Comparison of ENCODE assay signal across 20 cellular contexts in the genomic region with DNA sequence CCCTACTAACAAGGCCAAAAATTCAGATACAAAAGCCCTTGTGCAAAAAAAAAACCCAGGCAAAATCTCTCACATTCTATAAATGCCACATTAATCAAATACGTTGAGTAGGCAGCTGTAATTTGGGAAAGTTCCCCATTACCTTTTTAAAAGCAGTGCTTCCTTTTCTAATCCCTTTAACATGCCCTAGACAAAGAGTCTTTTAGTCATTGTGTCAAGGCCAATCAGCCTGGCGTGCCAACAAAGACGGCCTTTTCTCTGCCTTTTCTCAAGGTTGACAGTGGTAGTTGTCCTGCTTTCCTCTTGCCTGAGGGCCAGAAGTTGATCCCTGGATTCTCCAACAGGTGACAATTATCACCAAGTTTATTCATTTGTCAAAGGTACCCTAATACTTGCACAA.
DNase-seq lines count a peak whose midpoint lies in the region; ATAC-seq and TF ChIP-seq lines count a peak whose summit lies in the region.
"Had no signal": no experiment of that assay in that cellular context is flagged by ENCODE, and none has a peak within 500 bp of the region (broad histone marks: within the 10 kb centered on the region; RNA-seq: fewer than 3 reads in every experiment).

No MANE protein-coding gene starts in this region.

- H2AK5ac ChIP-seq in neuronal stem cell (ENCODE audit: low read depth, low read length): no peak overlapping the region

- no peak overlapping the region for H3K14ac ChIP-seq in neuronal stem cell (ENCODE audit: low read length)

- H2BK15ac ChIP-seq in neuronal stem cell (ENCODE audit: low read length): no peak overlapping the region

- H3K27ac Mint-ChIP-seq in GM23338: no peak overlapping the region
- H3K27ac Mint-ChIP-seq in natural killer cell: no peak overlapping the region
- H3K27ac Mint-ChIP-seq: CD4-positive, CD25-positive, alpha-beta regulatory T cell had no signal

- intact Hi-C loops in A673 (cut with micrococcal nuclease; ENCODE audit: unreplicated experiment) (no loop called here), body of pancreas (cut with DNase I) (no loop called here), natural killer cell (cut with micrococcal nuclease) (no loop called here)

- no peak overlapping the region for H4K91ac ChIP-seq in neuronal stem cell (ENCODE audit: low read depth, low read length, poor library complexity)

- no peak overlapping the region for H2BK12ac ChIP-seq in neuronal stem cell (ENCODE audit: low read length)

- no peaks in the 10 kb centered on the region for H3K36me3 ChIP-seq in A673 (ENCODE audit: insufficient read depth, low read length, poor library complexity, severe bottlenecking)
- H3K36me3 ChIP-seq in GM23338 (ENCODE audit: insufficient read depth): no peaks in the 10 kb centered on the region
- H3K36me3 ChIP-seq in body of pancreas (replicated peaks in 1 of 2; ENCODE audit: insufficient read depth in 1 of 2, low read depth in 2 of 2): no peaks in the 10 kb centered on the region
- no peaks in the 10 kb centered on the region for H3K36me3 ChIP-seq in neuronal stem cell (replicated peaks in 1 of 2; ENCODE audit: control insufficient read depth in 2 of 2, insufficient read depth in 2 of 2, low read length in 2 of 2)

- no peaks in the 10 kb centered on the region for H3K9me2 ChIP-seq in GM23338 (ENCODE audit: insufficient read depth)

- H3K4me3 ChIP-seq in A673 (ENCODE audit: low read depth, low read length, poor library complexity, severe bottlenecking) (no peak overlapping the region), GM23338 (no peak overlapping the region), body of pancreas (no peak overlapping the region), neuronal stem cell (ENCODE audit: low read length in 2 of 2) (no peak overlapping the region)

- no peak overlapping the region for H2BK5ac ChIP-seq in neuronal stem cell (ENCODE audit: low read length)

- ATAC-seq in GM23338 (peak; percentile 40; the same call in 2 of the 3 replicates), body of pancreas (peak; percentile 62), natural killer cell (no peak), HG02642 (IDR thresholded peaks at IDR 0.05; ENCODE audit: poor library complexity, unreplicated experiment) (no peak)
- ATAC-seq: Panc1, Right ventricle myocardium inferior had no signal

- no peaks in the 10 kb centered on the region for H3F3A ChIP-seq in GM23338 (replicated peaks; ENCODE audit: low read depth)

- H3K27me3 ChIP-seq in A673 (replicated peaks; ENCODE audit: insufficient read depth, low read depth, low read length, poor library complexity): no peaks in the 10 kb centered on the region
- H3K27me3 ChIP-seq in GM23338 (ENCODE audit: insufficient read depth): no peaks in the 10 kb centered on the region
- no peaks in the 10 kb centered on the region for H3K27me3 ChIP-seq in body of pancreas
- peaks cover 0 to 16% (median 4%) of the 10 kb centered on the region in 3 experiments for H3K27me3 ChIP-seq in neuronal stem cell (ENCODE audit: control insufficient read depth in 3 of 3, insufficient read depth in 3 of 3, low read depth in 1 of 3, low read length in 3 of 3)

- TF ChIP-seq POLR2A in body of pancreas (IDR thresholded peaks at IDR 0.05): no peak

- H2BK120ac ChIP-seq in neuronal stem cell (ENCODE audit: low read depth, low read length): no peak overlapping the region

- DNase-seq in A673 (ENCODE audit: low spot score) (peak; percentile 30), GM23338 (ENCODE audit: low spot score) (no peak), body of pancreas (peak in 2 of 4 donors; percentile 15 to 21), neuronal stem cell (ENCODE audit: low spot score) (peak; percentile 9), RWPE1 (ENCODE audit: low spot score) (no peak), natural killer cell (no peak)
- DNase-seq in NK-92 treated with Interleukin-12 subunit alpha and Interleukin-12 subunit beta, amount 100 ng/mL, for 24 hours (lab: John Stamatoyannopoulos, UW): no peak
- DNase-seq: ACHN; AML-193; Calu3; CD4-positive, CD25-positive, alpha-beta regulatory T cell; DMS53; H7; Kasumi-1; NCI-H1417; NCI-H187 treated with DMSO at 0.1 percent for 48 hours; NCI-H510A treated with DMSO at 0.1 percent for 48 hours had no signal

- no peaks in the 10 kb centered on the region for H3K4me1 Mint-ChIP-seq in GM23338
- H3K4me1 Mint-ChIP-seq in natural killer cell: no peaks in the 10 kb centered on the region
- H3K4me1 Mint-ChIP-seq: CD4-positive, CD25-positive, alpha-beta regulatory T cell had no signal

- H3K18ac ChIP-seq in neuronal stem cell (ENCODE audit: low read length): no peak overlapping the region

- H2AFZ ChIP-seq in GM23338: peak overlapping the region; percentile 1; the same call in 1 of the 2 replicates
- no peak overlapping the region for H2AFZ ChIP-seq in neuronal stem cell (ENCODE audit: low read length)

- H4K8ac ChIP-seq in neuronal stem cell (ENCODE audit: low read depth, low read length): no peak overlapping the region

- 42 to 50% methylated on average over 3 of the region's 3 CpGs for WGBS in body of pancreas, 2 donors
- no CpG with 5 or more reads among the region's 3 CpGs for WGBS in neuronal stem cell (ENCODE audit: extremely low coverage in 2 of 2, insufficient read length in 2 of 2, insufficient replicate concordance in 1 of 2), 2 donors

- H3K4me2 ChIP-seq in GM23338 (no peak overlapping the region), neuronal stem cell (ENCODE audit: insufficient read depth, low read length, poor library complexity, severe bottlenecking) (no peak overlapping the region)

- H3K27me3 Mint-ChIP-seq in GM23338 (ENCODE audit: insufficient read depth, low read depth, poor library complexity): peaks cover 6% of the 10 kb centered on the region
- peaks cover 9 to 11% of the 10 kb centered on the region in 2 donors for H3K27me3 Mint-ChIP-seq in natural killer cell (ENCODE audit: low read depth in 2 of 2)

- no peak overlapping the region for H3K23ac ChIP-seq in neuronal stem cell (ENCODE audit: low read depth, low read length, poor library complexity)

- POLR2A ChIA-PET in A673 (lab: Charles Lee; ENCODE audit: low non-redundant PET): interaction anchor here (0.6 kb wide), 1 partner anchor 18 kb away, joined by 11 read pairs; no protein-coding TSS in a partner anchor
- POLR2A ChIA-PET in RWPE1 (lab: Yijun Ruan, JAX; ENCODE audit: low non-redundant PET): no interaction called here

- no peak overlapping the region for H3K9ac ChIP-seq in neuronal stem cell (ENCODE audit: low read depth, low read length, poor library complexity)

- H3K79me2 ChIP-seq in GM23338 (replicated peaks; ENCODE audit: insufficient read depth): no peaks in the 10 kb centered on the region

- H3K4ac ChIP-seq in neuronal stem cell (ENCODE audit: low read length): no peak overlapping the region

- CTCF ChIA-PET in A673 (lab: Charles Lee): no interaction called here
- CTCF ChIA-PET in RWPE1 (lab: Yijun Ruan, JAX): interaction anchor here (0.6 kb wide), 1 partner anchor 578 kb away, joined by 4 read pairs; no protein-coding TSS in a partner anchor

- H3K27ac ChIP-seq in A673 (ENCODE audit: low read depth, low read length, poor library complexity, severe bottlenecking): no peak overlapping the region
- H3K27ac ChIP-seq in GM23338 (ENCODE audit: low read depth): no peak overlapping the region
- peak overlapping the region in 3 of 4 donors; percentile 45 to 64 (median 53) for H3K27ac ChIP-seq in body of pancreas
- no peak overlapping the region for H3K27ac ChIP-seq in neuronal stem cell (replicated peaks; ENCODE audit: low read length)
- no peak overlapping the region for H3K27ac ChIP-seq in RWPE1

- BruUV-seq in A673 (replicated peaks; lab: Mats Ljungman, UMichigan): no TSS peak

- H3K4me3 Mint-ChIP-seq in GM23338: no peak overlapping the region
- no peak overlapping the region for H3K4me3 Mint-ChIP-seq in natural killer cell

- H3K36me3 Mint-ChIP-seq in GM23338 (ENCODE audit: low read depth) (no peaks in the 10 kb centered on the region), natural killer cell (no peaks in the 10 kb centered on the region)
- H3K36me3 Mint-ChIP-seq: CD4-positive, CD25-positive, alpha-beta regulatory T cell had no signal

- no peaks in the 10 kb centered on the region for H3K9me3 ChIP-seq in A673 (ENCODE audit: low read depth, low read length, poor library complexity, severe bottlenecking)
- no peaks in the 10 kb centered on the region for H3K9me3 ChIP-seq in body of pancreas
- no peaks in the 10 kb centered on the region for H3K9me3 ChIP-seq in neuronal stem cell (replicated peaks in 1 of 2; ENCODE audit: control insufficient read depth in 2 of 2, insufficient read depth in 1 of 2, low read depth in 1 of 2, low read length in 2 of 2)

- TF ChIP-seq CTCF in A673 (conservative IDR thresholded peaks at IDR 0.05; ENCODE audit: low read depth, low read length) (no peak), GM23338 (conservative IDR thresholded peaks at IDR 0.05; ENCODE audit: low read depth in 2 of 2) (no peak), body of pancreas (IDR thresholded peaks at IDR 0.05) (no peak), RWPE1 (conservative IDR thresholded peaks at IDR 0.05; ENCODE audit: low read depth) (no peak), natural killer cell (IDR thresholded peaks at IDR 0.05) (no peak)

- H3K9me3 Mint-ChIP-seq in GM23338 (no peaks in the 10 kb centered on the region), natural killer cell (no peaks in the 10 kb centered on the region)
- H3K9me3 Mint-ChIP-seq: CD4-positive, CD25-positive, alpha-beta regulatory T cell had no signal

- H3K4me1 ChIP-seq in A673 (ENCODE audit: insufficient read depth, low read length, poor library complexity, severe bottlenecking): peaks cover 18% of the 10 kb centered on the region
- no peaks in the 10 kb centered on the region for H3K4me1 ChIP-seq in GM23338 (ENCODE audit: insufficient read depth)
- peaks cover 11% of the 10 kb centered on the region for H3K4me1 ChIP-seq in body of pancreas
- H3K4me1 ChIP-seq in neuronal stem cell (ENCODE audit: control insufficient read depth in 2 of 2, insufficient read depth in 1 of 2, low read depth in 1 of 2, low read length in 2 of 2): no peaks in the 10 kb centered on the region

- no peaks in the 10 kb centered on the region for H3K79me1 ChIP-seq in neuronal stem cell (ENCODE audit: low read depth, low read length)

- H4K20me1 ChIP-seq in GM23338 (replicated peaks; ENCODE audit: insufficient read depth): no peaks in the 10 kb centered on the region

TF ChIP-seq in GM23338, 12 proteins besides CTCF, POLR2A, EP300 and RAD21 (continues in another document):
- TF ChIP-seq, protein P1, sequence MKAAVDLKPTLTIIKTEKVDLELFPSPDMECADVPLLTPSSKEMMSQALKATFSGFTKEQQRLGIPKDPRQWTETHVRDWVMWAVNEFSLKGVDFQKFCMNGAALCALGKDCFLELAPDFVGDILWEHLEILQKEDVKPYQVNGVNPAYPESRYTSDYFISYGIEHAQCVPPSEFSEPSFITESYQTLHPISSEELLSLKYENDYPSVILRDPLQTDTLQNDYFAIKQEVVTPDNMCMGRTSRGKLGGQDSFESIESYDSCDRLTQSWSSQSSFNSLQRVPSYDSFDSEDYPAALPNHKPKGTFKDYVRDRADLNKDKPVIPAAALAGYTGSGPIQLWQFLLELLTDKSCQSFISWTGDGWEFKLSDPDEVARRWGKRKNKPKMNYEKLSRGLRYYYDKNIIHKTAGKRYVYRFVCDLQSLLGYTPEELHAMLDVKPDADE (IDR thresholded peaks at IDR 0.05): no peak
- no peak for TF ChIP-seq POLR2AphosphoS5 (IDR thresholded peaks at IDR 0.05; ENCODE audit: low read depth)

Comparison
In these comparisons a context has a peak if more than half of its experiments do, and no peak if none do; other contexts are left out.
1. DNase-seq: peak in A673 (single experiment) and neuronal stem cell (single experiment); none in GM23338 (single experiment), RWPE1 (single experiment), NK-92 treated with Interleukin-12 subunit alpha and Interleukin-12 subunit beta, amount 100 ng/mL, for 24 hours (single experiment) and natural killer cell (single experiment).
2. H3K27ac ChIP-seq: peak in body of pancreas (3 of 4); none in A673 (single experiment), GM23338 (single experiment), neuronal stem cell (single experiment) and RWPE1 (single experiment).
3. ATAC-seq: peak in GM23338 (single experiment) and body of pancreas (single experiment); none in natural killer cell (0 of 3) and HG02642 (single experiment).